Comparison of ENCODE assay signal across 22 cellular contexts in the genomic region with DNA sequence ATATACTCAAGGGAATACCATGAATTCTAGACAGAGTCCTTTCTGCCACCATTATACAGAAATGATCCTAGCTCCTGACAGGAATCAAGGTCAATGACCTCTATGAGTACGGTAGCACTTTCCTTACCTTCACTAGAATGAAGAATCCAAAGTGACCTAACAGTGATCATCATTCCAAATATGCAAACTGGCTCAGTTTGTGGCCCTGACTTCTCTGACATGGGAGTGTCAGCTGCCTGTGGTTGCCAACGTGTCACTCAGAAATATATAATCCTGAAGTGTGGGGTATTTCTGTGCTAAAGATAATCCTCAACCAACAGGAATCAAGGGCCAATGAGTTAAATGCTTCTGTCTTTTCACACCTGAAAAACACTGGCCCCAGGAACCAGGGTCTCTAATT.
"Had no signal": no experiment of that assay in that cellular context is flagged by ENCODE, and none has a peak within 500 bp of the region (broad histone marks: within the 10 kb centered on the region; RNA-seq: fewer than 3 reads in every experiment).

No MANE protein-coding gene starts in this region.

- H3K27me3 ChIP-seq: esophagus muscularis mucosa, gastrocnemius medialis, heart right ventricle, neural progenitor cell, ovary, suprapubic skin, thyroid gland, upper lobe of left lung, uterus had no signal

- H3K9ac ChIP-seq: neural progenitor cell had no signal

- H3K27ac ChIP-seq: epithelial cell of prostate, esophagus muscularis mucosa, gastrocnemius medialis, heart right ventricle, neural progenitor cell, ovary, suprapubic skin, thyroid gland, upper lobe of left lung, uterus had no signal

- H3K4me1 ChIP-seq: esophagus muscularis mucosa, gastrocnemius medialis, heart right ventricle, neural progenitor cell, suprapubic skin, thyroid gland, upper lobe of left lung, uterus had no signal

- H2AFZ ChIP-seq: neural progenitor cell had no signal

- H3K36me3 ChIP-seq: esophagus muscularis mucosa, gastrocnemius medialis, ovary, suprapubic skin, thyroid gland, upper lobe of left lung, uterus had no signal

- ATAC-seq: effector memory CD8-positive, alpha-beta T cell; gastrocnemius medialis; heart right ventricle; left lobe of liver; mucosa of descending colon; natural killer cell treated with Interleukin-12 subunit alpha and Interleukin-12 subunit beta and Interleukin-15 and Interleukin-18, amount 100 ng/mL, for 72 hours; right cardiac atrium; stimulated activated effector memory CD8-positive, alpha-beta T cell treated with anti-CD3 and anti-CD28 coated beads, Interleukin-12 subunit alpha, Interleukin-12 subunit beta, amount 100 ng/mL, for 72 hours; stimulated activated naive CD8-positive, alpha-beta T cell treated with anti-CD3 and anti-CD28 coated beads, Interleukin-15, Interleukin-2, amounts not matched to agents 100 U/mL and 50 U/mL, for 24 hours had no signal

- H3K4me3 ChIP-seq: esophagus muscularis mucosa, gastrocnemius medialis, heart right ventricle, mucosa of descending colon, neural progenitor cell, ovary, suprapubic skin, thyroid gland, upper lobe of left lung, uterus had no signal

- H3K9me3 ChIP-seq: gastrocnemius medialis, mucosa of descending colon, ovary, thyroid gland, upper lobe of left lung, uterus had no signal

- H3K4me2 ChIP-seq: neural progenitor cell had no signal

- DNase-seq: effector memory CD8-positive, alpha-beta T cell; gastrocnemius medialis; heart right ventricle; hypothalamus; kidney glomerular epithelial cell; mucosa of descending colon; nucleus accumbens; ovary; right cardiac atrium; stimulated activated CD4-positive, alpha-beta T cell treated with anti-CD3 and anti-CD28 coated beads, Interleukin-4, amount 100 ng/mL, for 1 hour; stimulated activated CD8-positive, alpha-beta memory T cell treated with anti-CD3 and anti-CD28 coated beads, Interleukin-4, amount 100 ng/mL, for 48 hours; stimulated activated naive CD8-positive, alpha-beta T cell treated with anti-CD3 and anti-CD28 coated beads, Interleukin-15, Interleukin-2, amounts not matched to agents 100 U/mL and 50 U/mL, for 24 hours; thyroid gland; upper lobe of left lung; uterus had no signal
